27 cellular contexts compared by ENCODE assay signal in the genomic region with DNA sequence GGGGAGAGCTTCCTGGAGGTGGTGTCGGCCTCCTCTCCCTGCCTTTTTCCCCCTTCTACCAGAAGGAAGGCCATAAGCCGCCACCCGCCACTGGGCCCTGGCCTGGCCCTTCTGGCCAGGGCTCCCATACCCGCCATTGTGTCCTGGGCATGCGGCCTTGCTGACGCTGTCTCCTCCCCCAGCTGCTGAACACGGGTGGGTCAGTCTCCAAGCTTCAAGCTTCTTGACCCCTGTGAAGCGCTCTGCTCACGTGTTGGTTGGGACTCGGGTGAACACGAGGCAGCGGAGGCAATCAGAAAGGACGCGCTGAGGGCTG.
"Had no signal": no experiment of that assay in that cellular context is flagged by ENCODE, and none has a peak within 500 bp of the region (broad histone marks: within the 10 kb centered on the region; RNA-seq: fewer than 3 reads in every experiment).

No MANE protein-coding gene starts in this region.

- H3K9me3 ChIP-seq: left lung, lower lobe of right lung, ovary, sigmoid colon, tibial nerve, uterus had no signal

- H3K9ac ChIP-seq: neural progenitor cell had no signal

- H3K27ac ChIP-seq: left lung, lower lobe of right lung, neural progenitor cell, ovary, sigmoid colon, uterus had no signal

- DNase-seq: hypothalamus; immature natural killer cell; kidney; left colon; left lung; lower lobe of right lung; mammary epithelial cell; naive B cell; natural killer cell; nephron progenitor cell; ovary; retina; right cardiac atrium; sigmoid colon; small intestine; stimulated activated CD4-positive, alpha-beta T cell treated with anti-CD3 and anti-CD28 coated beads, Interleukin-1b, Interleukin-23, amount 100 ng/mL, for 48 hours; stimulated activated CD4-positive, alpha-beta T cell treated with anti-CD3 and anti-CD28 coated beads, Interleukin-2, amount 100 ng/mL, for 48 hours; stimulated activated CD4-positive, alpha-beta T cell treated with anti-CD3 and anti-CD28 coated beads, Interleukin-4, amount 100 ng/mL, for 4 hours; stimulated activated CD8-positive, alpha-beta memory T cell treated with anti-CD3 and anti-CD28 coated beads, Interleukin-4, amount 100 ng/mL, for 48 hours; stimulated activated naive CD4-positive, alpha-beta T cell treated with Interleukin-2 at 50 U/mL for 16 hours; stimulated activated naive CD8-positive, alpha-beta T cell treated with anti-CD3 and anti-CD28 coated beads, Interleukin-15, amount 100 ng/mL, for 72 hours; substantia nigra; uterus had no signal

- ATAC-seq: left colon; left lung; lower lobe of right lung; natural killer cell; stimulated activated memory B cell treated with anti-CD40 and anti-IgM and Interleukin-4, amounts not matched to agents 10 μg/mL and 1 μg/mL and 100 μg/mL, for 72 hours; stimulated activated naive CD8-positive, alpha-beta T cell treated with anti-CD3 and anti-CD28 coated beads, Interleukin-15, amount 100 ng/mL, for 72 hours had no signal

- H3K27me3 ChIP-seq: neural progenitor cell, ovary, tibial nerve, uterus had no signal

- FAIRE-seq: islet of Langerhans, kidney, small intestine had no signal

- H3K4me1 ChIP-seq: uterus had no signal

- H3K4me3 ChIP-seq: left lung, lower lobe of right lung, neural progenitor cell, ovary, sigmoid colon, tibial nerve, uterus had no signal

- H2AFZ ChIP-seq: neural progenitor cell had no signal

- H3K36me3 ChIP-seq: left lung, lower lobe of right lung, neural progenitor cell, ovary, sigmoid colon, tibial nerve, uterus had no signal
